ENCODE assay signal across 8 cellular contexts in the genomic region with DNA sequence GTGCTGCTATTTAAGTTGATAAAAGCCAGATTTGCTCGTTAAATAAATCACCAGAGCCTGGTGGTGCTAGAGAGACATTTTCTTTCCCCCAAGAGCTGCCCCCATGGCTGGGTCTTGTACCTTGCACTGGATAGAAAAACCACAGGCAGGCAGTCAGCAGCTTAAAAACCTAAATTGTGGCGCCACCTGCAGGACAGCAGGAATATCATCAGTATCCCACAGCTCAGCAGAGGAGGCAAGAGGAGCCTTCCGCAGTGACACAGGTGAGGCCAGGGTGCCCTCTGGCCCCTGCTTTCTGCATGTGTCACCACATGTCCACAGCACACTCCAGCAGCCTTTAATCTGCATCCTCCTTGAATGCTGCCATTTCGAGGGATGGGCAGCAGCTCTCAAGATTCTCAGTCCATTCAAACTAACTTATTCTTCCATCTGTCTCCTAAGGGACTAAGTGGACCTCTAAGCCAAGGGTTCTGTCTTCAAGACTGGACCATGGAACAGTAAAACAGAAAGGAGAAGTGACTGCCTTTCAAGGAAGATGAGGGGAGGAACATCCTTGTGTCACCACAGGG. TPM values are rescaled to one million over a fixed set of nuclear protein-coding genes. Genes with fewer than 3 reads are reported as not detected.
DNase-seq lines count a peak whose midpoint lies in the region; ATAC-seq and TF ChIP-seq lines count a peak whose summit lies in the region.

No MANE protein-coding gene starts in this region.

- H3K9ac ChIP-seq in liver (ENCODE audit: low read depth in 1 of 2, low read length in 2 of 2), result no peak overlapping the region

- no peaks in the 10 kb centered on the region for H3K36me3 ChIP-seq in liver (ENCODE audit: control insufficient read depth in 4 of 4, insufficient read depth in 3 of 4, low read depth in 1 of 4, low read length in 3 of 4)

- H3K27me3 ChIP-seq in liver (ENCODE audit: control insufficient read depth in 4 of 4, insufficient read depth in 4 of 4, low read length in 3 of 4), result no peaks in the 10 kb centered on the region

- H3K4me3 ChIP-seq in liver (ENCODE audit: low read depth in 1 of 3, low read length in 3 of 3), result no peak overlapping the region

- POLR2A ChIA-PET in GM10248 (lab: Yijun Ruan, JAX), result no interaction called here

- H3K36me3 Mint-ChIP-seq in chondrocyte (ENCODE audit: low read depth), result no peaks in the 10 kb centered on the region

- DNase-seq in GM10248 (ENCODE audit: extremely low spot score), result peak; percentile 65
- peak; percentile 83 for DNase-seq in NCI-H2227 (lab: John Stamatoyannopoulos, UW; ENCODE audit: unreplicated experiment)
- peak; percentile 35 to 50 for DNase-seq in activated CD4-positive, alpha-beta T cell treated with anti-CD3 and anti-CD28 coated beads for 24 hours (ENCODE audit: low read depth in 2 of 2)
- no peak for DNase-seq in chondrocyte (ENCODE audit: low spot score)
- peak; percentile 24 to 25 (median 24) for DNase-seq in stimulated activated CD4-positive, alpha-beta T cell treated with anti-CD3 and anti-CD28 coated beads, TNF-alpha, amount 100 ng/mL, for 1 hour (ENCODE audit: low read depth in 3 of 3, low spot score in 1 of 3)

- H3K4me3 Mint-ChIP-seq in chondrocyte (ENCODE audit: unreplicated experiment), result no peak overlapping the region

- TF ChIP-seq RAD21 in liver (IDR thresholded peaks at IDR 0.05), result peak; percentile 93 to 95

- ATAC-seq in HG02885 (IDR thresholded peaks at IDR 0.05; ENCODE audit: poor library complexity, unreplicated experiment) (peak; percentile 62), HG02884 (IDR thresholded peaks at IDR 0.05; ENCODE audit: unreplicated experiment) (no peak)

- H3K4me1 ChIP-seq in liver (ENCODE audit: control insufficient read depth in 4 of 4, insufficient read depth in 4 of 4, low read length in 3 of 4), result peaks cover 7 to 13% (median 8%) of the 10 kb centered on the region in 4 donors

- no peaks in the 10 kb centered on the region for H3K9me3 Mint-ChIP-seq in chondrocyte (ENCODE audit: low read depth)

- peaks cover 12% of the 10 kb centered on the region for H3K4me1 Mint-ChIP-seq in chondrocyte (ENCODE audit: low read depth)

- WGBS in liver, result 5% methylated on average over 4 of the region's 4 CpGs

- H3K9me3 ChIP-seq in liver (ENCODE audit: control insufficient read depth in 4 of 4, low read length in 3 of 4), result no peaks in the 10 kb centered on the region

- peak; percentile 89 for TF ChIP-seq CTCF in GM10248 (IDR thresholded peaks at IDR 0.05; ENCODE audit: control extremely low read depth, extremely low read depth, low read depth, missing control alignments)
- TF ChIP-seq CTCF in chondrocyte (IDR thresholded peaks at IDR 0.05), result peak; percentile 92
- peak; percentile 81 for TF ChIP-seq CTCF in liver (IDR thresholded peaks at IDR 0.05; ENCODE audit: low read depth, low read length, missing input control)

- peaks cover 13% of the 10 kb centered on the region for H3K27me3 Mint-ChIP-seq in chondrocyte (ENCODE audit: low read depth)

- no peak overlapping the region for H3K27ac ChIP-seq in liver (ENCODE audit: low read depth in 1 of 2, low read length in 2 of 2)

- CTCF ChIA-PET in GM10248 (lab: Yijun Ruan, JAX), result interaction anchor here (0.7 to 3.4 kb wide), 46 partner anchors 8 to 1417 kb away, joined by 3 to 25 read pairs (median 4); no protein-coding TSS in a partner anchor

- H3K27ac Mint-ChIP-seq in chondrocyte (ENCODE audit: unreplicated experiment), result no peak overlapping the region

TF ChIP-seq in liver, 16 proteins besides CTCF, POLR2A, EP300 and RAD21:
- peak in 1 of 2 donors; percentile 21 for TF ChIP-seq HNF4A (conservative IDR thresholded peaks at IDR 0.05)
- TF ChIP-seq FOXA1 (IDR thresholded peaks at IDR 0.05), result no peak
TF ChIP-seq in liver: peak in this region for 1.

RNA-seq across cellular contexts. Expression of a gene that starts 4.5 kb away (rescaled TPM):
- total RNA-seq in chondrocyte, result 11.3 to 57.7 TPM (median 13.0 TPM) in 3 replicates
- 1 to 10 TPM in 1 of 2 donors, under 1 TPM in 1; 0.61 to 1.1 TPM for total RNA-seq in liver
- under 1 TPM; 0.04 to 0.21 TPM for polyA plus RNA-seq in liver
